7 cellular contexts compared by ENCODE assay signal in the genomic region with DNA sequence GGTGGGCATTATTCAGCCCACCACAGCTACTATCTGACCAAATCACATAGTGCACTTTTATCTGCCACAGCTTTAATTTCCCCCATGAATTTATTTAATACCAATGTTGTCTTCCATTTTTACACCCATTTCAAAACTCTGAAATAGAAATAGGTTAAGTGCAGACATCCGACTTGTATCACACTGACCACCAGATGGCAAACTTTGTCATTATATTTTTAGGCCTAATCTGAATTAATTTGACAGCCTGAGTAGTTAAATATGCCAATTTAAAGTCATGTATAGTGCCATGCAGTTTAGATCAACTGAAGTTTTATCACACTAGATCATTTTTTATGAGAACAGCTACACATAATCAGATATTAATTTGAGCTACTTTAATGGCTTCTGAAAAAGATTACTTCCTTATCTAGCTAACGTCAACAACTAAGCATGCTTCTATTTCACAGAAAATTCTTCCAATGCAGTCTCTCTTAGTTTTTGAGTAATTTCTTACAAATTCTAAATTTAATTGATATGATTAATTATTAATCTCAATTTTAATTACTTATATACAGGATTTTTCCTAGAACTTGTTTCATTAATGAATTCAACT.
A peak's percentile ranks its signal among the peaks of the same experiment; 100 is the strongest.
DNase-seq lines count a peak whose midpoint lies in the region; ATAC-seq and TF ChIP-seq lines count a peak whose summit lies in the region.

No MANE protein-coding gene starts in this region.

- no peaks in the 10 kb centered on the region for H3K4me1 Mint-ChIP-seq in progenitor cell of endocrine pancreas (ENCODE audit: low read depth)

- H3K27me3 Mint-ChIP-seq in progenitor cell of endocrine pancreas, result no peaks in the 10 kb centered on the region

- TF ChIP-seq CTCF in GM13977 (IDR thresholded peaks at IDR 0.05; ENCODE audit: extremely low read depth, insufficient read depth, missing control alignments) (peak; percentile 41), NB4 (IDR thresholded peaks at IDR 0.05; ENCODE audit: low read depth, low read length) (peak; percentile 27), progenitor cell of endocrine pancreas (IDR thresholded peaks at IDR 0.05; ENCODE audit: unreplicated experiment) (peak; percentile 63)

- no peak overlapping the region for H3K4me3 Mint-ChIP-seq in progenitor cell of endocrine pancreas (ENCODE audit: low read depth)

- no peaks in the 10 kb centered on the region for H3K36me3 Mint-ChIP-seq in progenitor cell of endocrine pancreas (ENCODE audit: insufficient read depth)

- no peaks in the 10 kb centered on the region for H3K9me3 Mint-ChIP-seq in progenitor cell of endocrine pancreas (ENCODE audit: low read depth)

- no peak overlapping the region for H3K4me3 ChIP-seq in NB4 (ENCODE audit: low read depth, low read length)

- no peak for TF ChIP-seq POLR2A in NB4 (IDR thresholded peaks at IDR 0.05; ENCODE audit: extremely low read depth, insufficient read length)

- DNase-seq in GM13977 (ENCODE audit: low spot score) (no peak), NB4 (ENCODE audit: low read depth) (peak; percentile 37), dermis microvascular lymphatic vessel endothelial cell (ENCODE audit: low read depth in 2 of 2) (peak; percentile 34 to 39), progenitor cell of endocrine pancreas (ENCODE audit: low spot score, unreplicated experiment) (no peak), cortex of kidney (lab: John Stamatoyannopoulos, UW) (no peak)

- in situ Hi-C loops in GM13977 (cut with MboI; ENCODE audit: low pct_unique_long_range_greater_than_20kb, low sequenced_read_pairs, unreplicated experiment), result no loop called here

- ATAC-seq in HG03039 (IDR thresholded peaks at IDR 0.05; ENCODE audit: unreplicated experiment) (no peak), HG03457 (IDR thresholded peaks at IDR 0.05; ENCODE audit: unreplicated experiment) (no peak)

- H3K27ac Mint-ChIP-seq in progenitor cell of endocrine pancreas, result no peak overlapping the region

Comparison
In these comparisons a context has a peak if more than half of its experiments do, and no peak if none do; other contexts are left out.
1. DNase-seq: peak in NB4 (single experiment) and dermis microvascular lymphatic vessel endothelial cell (2 of 2); none in GM13977 (single experiment), progenitor cell of endocrine pancreas (single experiment) and cortex of kidney (single experiment).
2. Peak in every context shown above with its lines, with median percentiles within 50 percentile points of each other: CTCF ChIP-seq.